ENCODE assay signal across 9 cellular contexts in the genomic region with DNA sequence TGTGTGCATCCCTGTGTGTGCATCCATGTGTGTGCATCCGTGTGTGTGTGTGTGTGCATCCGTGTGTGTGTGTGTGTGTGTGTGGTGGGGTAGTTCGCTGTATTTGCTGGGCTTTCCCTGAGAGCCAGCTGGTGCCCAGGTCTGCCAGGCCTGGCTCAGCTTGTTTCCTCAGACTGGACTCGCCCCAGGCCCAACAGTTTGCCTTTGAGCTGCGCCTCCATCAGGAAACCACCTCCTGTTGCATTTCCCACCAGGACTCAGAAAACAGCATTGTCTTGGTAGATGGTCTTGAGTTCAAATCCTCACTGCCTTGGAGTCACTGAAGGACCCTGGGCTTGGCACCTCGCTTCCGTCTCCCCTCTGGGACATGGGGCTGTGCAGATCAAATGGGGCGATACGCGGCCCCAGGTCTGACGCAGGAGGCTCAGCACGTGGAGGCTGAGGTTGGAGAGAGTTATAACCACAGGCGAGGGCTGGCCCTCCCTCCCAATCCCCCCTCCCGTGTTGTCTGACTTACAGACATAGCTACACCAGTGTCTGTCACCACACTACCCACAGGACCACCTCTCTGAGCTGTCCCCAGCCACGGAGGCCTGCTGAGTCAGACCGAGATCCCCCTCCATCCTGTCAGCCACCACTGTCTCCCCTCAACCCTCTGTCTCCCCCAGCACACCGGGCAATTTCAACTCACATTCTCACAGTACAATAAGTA. TPM values are rescaled to one million over a fixed set of nuclear protein-coding genes. Genes with fewer than 3 reads are reported as not detected.
A peak's percentile ranks its signal among the peaks of the same experiment; 100 is the strongest.
DNase-seq lines count a peak whose midpoint lies in the region; ATAC-seq, FAIRE-seq and TF ChIP-seq lines count a peak whose summit lies in the region.
"Had no signal": no experiment of that assay in that cellular context is flagged by ENCODE, and none has a peak within 500 bp of the region (broad histone marks: within the 10 kb centered on the region; RNA-seq: fewer than 3 reads in every experiment).

No MANE protein-coding gene starts in this region.

- POLR2A ChIA-PET in OCI-LY7 (lab: Charles Lee), result interaction anchor here (0.6 to 0.9 kb wide), 3 partner anchors 47 to 407 kb away, joined by 3 to 5 read pairs (median 4); no protein-coding TSS in a partner anchor

- BruUV-seq in OCI-LY7 (replicated peaks; lab: Mats Ljungman, UMichigan), result no TSS peak

- H3K4me1 ChIP-seq in OCI-LY7 (ENCODE audit: insufficient read depth, low read length, poor library complexity, severe bottlenecking), result peaks cover 8% of the 10 kb centered on the region
- H3K4me1 ChIP-seq: body of pancreas had no signal

- H3K36me3 Mint-ChIP-seq in stimulated activated naive CD8-positive, alpha-beta T cell treated with anti-CD3 and anti-CD28 coated beads, Interleukin-15, Interleukin-2, amounts not matched to agents 100 ng/mL and 50 ng/mL, for 24 hours (ENCODE audit: low read depth), result no peaks in the 10 kb centered on the region
- peaks cover 3 to 6% of the 10 kb centered on the region in 2 donors for H3K36me3 Mint-ChIP-seq in CD14-positive monocyte

- no peak overlapping the region for H2AFZ ChIP-seq in OCI-LY7 (ENCODE audit: low read length)

- FAIRE-seq in GM12891 (lab: Jason Lieb, UNC), result no peak

- CTCF ChIA-PET in OCI-LY7 (lab: Charles Lee; ENCODE audit: unreplicated experiment), result interaction anchor here (0.5 kb wide), 1 partner anchor 31 kb away, joined by 3 read pairs; no protein-coding TSS in a partner anchor

- no peaks in the 10 kb centered on the region for H3K27me3 Mint-ChIP-seq in stimulated activated naive CD8-positive, alpha-beta T cell treated with anti-CD3 and anti-CD28 coated beads, Interleukin-15, Interleukin-2, amounts not matched to agents 100 ng/mL and 50 ng/mL, for 24 hours
- peaks cover 0 to 2% (median 2%) of the 10 kb centered on the region in 3 donors for H3K27me3 Mint-ChIP-seq in CD14-positive monocyte (ENCODE audit: low read depth in 3 of 3)

- intact Hi-C loops in OCI-LY7 (cut with micrococcal nuclease; ENCODE audit: unreplicated experiment) (no loop called here), CD14-positive monocyte (cut with micrococcal nuclease) (no loop called here)

- H3K4me1 Mint-ChIP-seq in stimulated activated naive CD8-positive, alpha-beta T cell treated with anti-CD3 and anti-CD28 coated beads, Interleukin-15, Interleukin-2, amounts not matched to agents 100 ng/mL and 50 ng/mL, for 24 hours (ENCODE audit: low read depth), result peaks cover 82% of the 10 kb centered on the region
- peaks cover 47% of the 10 kb centered on the region for H3K4me1 Mint-ChIP-seq in CD14-positive monocyte

- no peak overlapping the region for H3K4me2 ChIP-seq in OCI-LY7 (ENCODE audit: low read length)

- no peak overlapping the region for H3K27ac ChIP-seq in OCI-LY7 (ENCODE audit: low read depth, low read length, poor library complexity, severe bottlenecking)
- H3K27ac ChIP-seq: body of pancreas had no signal

- no peak for TF ChIP-seq CTCF in OCI-LY7 (conservative IDR thresholded peaks at IDR 0.05; ENCODE audit: low read length)
- no peak for TF ChIP-seq CTCF in CD14-positive monocyte (IDR thresholded peaks at IDR 0.05)

- TF ChIP-seq POLR2A in GM12891 (IDR thresholded peaks at IDR 0.05; ENCODE audit: low read depth, low read length), result no peak

- H3K4me3 ChIP-seq in OCI-LY7 (ENCODE audit: low read depth, low read length, poor library complexity, severe bottlenecking), result no peak overlapping the region
- H3K4me3 ChIP-seq: body of pancreas had no signal

- H3K9me3 ChIP-seq in OCI-LY7 (ENCODE audit: low read length), result no peaks in the 10 kb centered on the region
- H3K9me3 ChIP-seq: body of pancreas had no signal

- DNase-seq in GM12891 (ENCODE audit: insufficient read length, low spot score), result peak; percentile 58
- peak; percentile 34 for DNase-seq in activated CD4-positive, alpha-beta T cell treated with anti-CD3 and anti-CD28 coated beads for 1 hour
- no peak for DNase-seq in OCI-LY7 (ENCODE audit: low spot score)
- no peak for DNase-seq in CD14-positive monocyte (ENCODE audit: low spot score)
- no peak for DNase-seq in NCI-H1105 (lab: John Stamatoyannopoulos, UW)

- H3K36me3 ChIP-seq in OCI-LY7 (ENCODE audit: insufficient read depth, low read length), result no peaks in the 10 kb centered on the region

- no peaks in the 10 kb centered on the region for H3K79me2 ChIP-seq in OCI-LY7 (ENCODE audit: insufficient read depth, low read depth, low read length)

- H3K4me3 Mint-ChIP-seq in stimulated activated naive CD8-positive, alpha-beta T cell treated with anti-CD3 and anti-CD28 coated beads, Interleukin-15, Interleukin-2, amounts not matched to agents 100 ng/mL and 50 ng/mL, for 24 hours, result peak overlapping the region; percentile 70
- peak overlapping the region in 1 of 2 donors; percentile 20 for H3K4me3 Mint-ChIP-seq in CD14-positive monocyte

- no peaks in the 10 kb centered on the region for H4K20me1 ChIP-seq in OCI-LY7 (ENCODE audit: insufficient read depth, low read length)

- no peaks in the 10 kb centered on the region for H3K9me2 ChIP-seq in OCI-LY7 (ENCODE audit: insufficient read depth, low read length)

- H3K27ac Mint-ChIP-seq in stimulated activated naive CD8-positive, alpha-beta T cell treated with anti-CD3 and anti-CD28 coated beads, Interleukin-15, Interleukin-2, amounts not matched to agents 100 ng/mL and 50 ng/mL, for 24 hours, result peak overlapping the region; percentile 61
- peak overlapping the region in 1 of 7 donors; percentile 70 for H3K27ac Mint-ChIP-seq in CD14-positive monocyte

- H3K9me3 Mint-ChIP-seq in stimulated activated naive CD8-positive, alpha-beta T cell treated with anti-CD3 and anti-CD28 coated beads, Interleukin-15, Interleukin-2, amounts not matched to agents 100 ng/mL and 50 ng/mL, for 24 hours, result no peaks in the 10 kb centered on the region
- H3K9me3 Mint-ChIP-seq in CD14-positive monocyte, result peaks cover 0 to 2% (median 0%) of the 10 kb centered on the region in 7 donors

- ATAC-seq in HG02642 (IDR thresholded peaks at IDR 0.05; ENCODE audit: poor library complexity, unreplicated experiment), result peak; percentile 68
- ATAC-seq in esophagus mucosa, result peak; percentile 33
- ATAC-seq: body of pancreas had no signal

TF ChIP-seq in GM12891, 5 proteins besides CTCF, POLR2A, EP300 and RAD21:
- TF ChIP-seq TAF1 (IDR thresholded peaks at IDR 0.05; ENCODE audit: low read depth, low read length) (no peak), PAX5 (IDR thresholded peaks at IDR 0.05; ENCODE audit: insufficient read depth, low read length, severe bottlenecking) (no peak), SPI1 (IDR thresholded peaks at IDR 0.05; ENCODE audit: low read depth, low read length) (no peak), POU2F2 (IDR thresholded peaks at IDR 0.05; ENCODE audit: low read depth, low read length) (no peak), POLR2AphosphoS5 (IDR thresholded peaks at IDR 0.05; ENCODE audit: low read depth, low read length) (no peak)

RNA-seq across cellular contexts. Expression of a gene that starts 4.7 kb away (rescaled TPM):
- 15.8 TPM for polyA plus RNA-seq in GM12891 (2012; ENCODE audit: low read depth, missing spikeins)
- total RNA-seq in esophagus mucosa (19.4 TPM), OCI-LY7 (2022) (51.2 and 52.2 TPM in 2 replicates)
- 57.3 and 61.2 TPM in 2 replicates for total RNA-seq in OCI-LY7 (2014; rRNA removed; shearing (Covaris generic))
- 10 to 100 TPM; 66.6 to 78.8 TPM for polyA plus RNA-seq in CD14-positive monocyte

RNA-seq across cellular contexts. Expression of a gene that starts 49.8 kb away (rescaled TPM):
- 14.4 TPM for polyA plus RNA-seq in GM12891 (2012; ENCODE audit: low read depth, missing spikeins)
- total RNA-seq in esophagus mucosa, result 14.9 TPM
- total RNA-seq in OCI-LY7 (2014; rRNA removed; shearing (Covaris generic)), result 24.5 and 56.5 TPM in 2 replicates
- 45.7 and 47.8 TPM in 2 replicates for total RNA-seq in OCI-LY7 (2022)
- polyA plus RNA-seq in CD14-positive monocyte, result 1 to 10 TPM; 4.9 to 8.5 TPM

Comparison
In these comparisons a context has a peak if more than half of its experiments do, and no peak if none do; other contexts are left out.
1. DNase-seq: peak in GM12891 (single experiment) and activated CD4-positive, alpha-beta T cell treated with anti-CD3 and anti-CD28 coated beads for 1 hour (single experiment); none in OCI-LY7 (single experiment), CD14-positive monocyte (single experiment) and NCI-H1105 (single experiment).